ENCODE assay signal across 20 cellular contexts in genomic region chr1:163115887-163116286, GRCh38. TPM values are rescaled to one million over a fixed set of nuclear protein-coding genes. Genes with fewer than 3 reads are reported as not detected.
"Had no signal": no experiment of that assay in that cellular context is flagged by ENCODE, and none has a peak within 500 bp of the region (broad histone marks: within the 10 kb centered on the region; RNA-seq: fewer than 3 reads in every experiment).

No MANE protein-coding gene starts in this region.

- H3K27ac ChIP-seq: adrenal gland had no signal

- DNase-seq: activated CD4-positive, alpha-beta T cell treated with anti-CD3 and anti-CD28 coated beads for 4 hours; activated CD8-positive, alpha-beta memory T cell treated with anti-CD3 and anti-CD28 coated beads, Interleukin-2, amount 50 U/mL, for 48 hours; activated CD8-positive, alpha-beta T cell treated with anti-CD3 and anti-CD28 coated beads, Interleukin-2, amount 10 ng/mL, durations not matched to agents 7 days and 5 days; activated naive CD4-positive, alpha-beta T cell treated with anti-CD3 and anti-CD28 coated beads, Interleukin-2, amount 50 U/mL, for 16 hours; activated naive CD8-positive, alpha-beta T cell treated with anti-CD3 and anti-CD28 coated beads, Interleukin-2, amount 10 ng/mL, durations not matched to agents 7 days and 5 days; activated T-cell treated with anti-CD3 and anti-CD28 coated beads, Interleukin-2, amount 50 U/mL, for 1 hour; adrenal gland; anterior cingulate cortex; MG63; MV-4-11; NCI-H1105; NCI-H1436; NCI-H1694 treated with DMSO at 0.1 percent for 48 hours; NCI-H2081; NCI-H524; NCI-H774; NK-92 treated with Interleukin-12 subunit alpha and Interleukin-12 subunit beta, amount 100 ng/mL, for 24 hours; OCI-M1; RPMI8226 had no signal

- H3K27me3 ChIP-seq: adrenal gland, MG63 had no signal

- H3K4me3 Mint-ChIP-seq: activated CD8-positive, alpha-beta T cell treated with anti-CD3 and anti-CD28 coated beads, Interleukin-2, amount 10 ng/mL, durations not matched to agents 7 days and 5 days; activated naive CD8-positive, alpha-beta T cell treated with anti-CD3 and anti-CD28 coated beads, Interleukin-2, amount 10 ng/mL, durations not matched to agents 7 days and 5 days; T-helper 1 cell treated with Interleukin-12 subunit alpha and Interleukin-12 subunit beta and Interleukin-4 antibody, amounts not matched to agents 30 μg/mL and 1 μg/mL, for 36 hours had no signal

- H3K27ac Mint-ChIP-seq: activated CD8-positive, alpha-beta T cell treated with anti-CD3 and anti-CD28 coated beads, Interleukin-2, amount 10 ng/mL, durations not matched to agents 7 days and 5 days; activated naive CD8-positive, alpha-beta T cell treated with anti-CD3 and anti-CD28 coated beads, Interleukin-2, amount 10 ng/mL, durations not matched to agents 7 days and 5 days; T-helper 1 cell treated with Interleukin-12 subunit alpha and Interleukin-12 subunit beta and Interleukin-4 antibody, amounts not matched to agents 30 μg/mL and 1 μg/mL, for 36 hours had no signal

- H3K36me3 ChIP-seq: adrenal gland, MG63 had no signal

- H3K36me3 Mint-ChIP-seq: activated naive CD8-positive, alpha-beta T cell treated with anti-CD3 and anti-CD28 coated beads, Interleukin-2, amount 10 ng/mL, durations not matched to agents 7 days and 5 days had no signal

- H3K9me3 ChIP-seq: adrenal gland, MG63 had no signal

- H3K4me1 ChIP-seq: adrenal gland had no signal

- H3K4me3 ChIP-seq: adrenal gland, MG63 had no signal

- H3K4me1 Mint-ChIP-seq: activated naive CD8-positive, alpha-beta T cell treated with anti-CD3 and anti-CD28 coated beads, Interleukin-2, amount 10 ng/mL, durations not matched to agents 7 days and 5 days had no signal

RNA-seq across cellular contexts. Expression of gene RGS4, which starts 46.7 kb away (rescaled TPM):
- total RNA-seq: activated CD8-positive, alpha-beta T cell treated with anti-CD3 and anti-CD28 coated beads, Interleukin-2, amount 10 ng/mL, durations not matched to agents 7 days and 5 days; activated naive CD8-positive, alpha-beta T cell treated with anti-CD3 and anti-CD28 coated beads, Interleukin-2, amount 10 ng/mL, durations not matched to agents 7 days and 5 days had no signal
